18 cellular contexts compared by ENCODE assay signal in the genomic region with DNA sequence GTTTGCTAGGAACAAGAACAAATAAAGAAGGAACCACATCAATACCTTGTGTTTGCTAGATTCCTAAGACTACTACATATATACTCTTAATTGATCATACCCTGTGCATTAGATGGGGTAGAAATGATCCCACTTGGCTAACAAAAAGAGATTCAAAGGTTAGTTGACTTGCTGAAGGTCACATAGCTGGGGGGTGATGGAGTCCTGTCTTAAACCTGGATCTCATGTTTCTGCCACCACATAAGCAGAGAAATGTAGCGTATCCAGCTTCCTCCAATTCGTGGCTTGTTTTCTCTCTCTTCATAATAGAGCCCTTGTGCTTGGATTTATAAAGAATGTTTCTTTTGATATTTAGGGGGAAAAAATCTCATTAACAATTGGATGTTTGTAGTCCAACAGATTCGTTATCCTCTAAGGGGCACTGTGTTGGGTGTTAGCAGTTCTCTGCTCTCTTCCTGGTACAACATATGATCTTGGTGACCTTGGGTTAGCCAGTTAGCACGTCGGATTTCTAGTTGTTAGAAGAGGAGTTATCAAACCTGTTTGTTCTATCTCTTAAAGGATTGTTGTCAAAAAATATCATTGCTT.
"Had no signal": no experiment of that assay in that cellular context is flagged by ENCODE, and none has a peak within 500 bp of the region (broad histone marks: within the 10 kb centered on the region; RNA-seq: fewer than 3 reads in every experiment).

No MANE protein-coding gene starts in this region.

- H3K36me3 ChIP-seq: ascending aorta, prostate gland, sigmoid colon, thoracic aorta had no signal

- H3K27ac Mint-ChIP-seq: activated CD8-positive, alpha-beta T cell treated with anti-CD3 and anti-CD28 coated beads, Interleukin-2, amount 10 ng/mL, durations not matched to agents 7 days and 5 days; natural killer cell had no signal

- H3K27ac ChIP-seq: ascending aorta, coronary artery, prostate gland, sigmoid colon, thoracic aorta, VCaP had no signal

- H3K9me3 ChIP-seq: ascending aorta, mucosa of descending colon, prostate gland, sigmoid colon, thoracic aorta had no signal

- DNase-seq: activated CD4-positive, alpha-beta T cell treated with anti-CD3 and anti-CD28 coated beads for 4 hours; activated CD8-positive, alpha-beta memory T cell treated with anti-CD3 and anti-CD28 coated beads, Interleukin-2, amount 50 U/mL, for 48 hours; activated CD8-positive, alpha-beta T cell treated with anti-CD3 and anti-CD28 coated beads, Interleukin-2, amount 10 ng/mL, durations not matched to agents 7 days and 5 days; activated naive CD4-positive, alpha-beta T cell; effector CD8-positive, alpha-beta T cell; left cardiac atrium; mucosa of descending colon; natural killer cell; occipital lobe; sigmoid colon; stimulated activated CD4-positive, alpha-beta T cell treated with anti-CD3 and anti-CD28 coated beads, Interleukin-12 subunit alpha, Interleukin-12 subunit beta, amount 100 ng/mL, for 4 hours; stimulated activated naive CD4-positive, alpha-beta T cell; T-helper 1 cell had no signal

- H3K27me3 ChIP-seq: ascending aorta, sigmoid colon had no signal

- H3K4me3 ChIP-seq: ascending aorta, coronary artery, mucosa of descending colon, prostate gland, sigmoid colon, thoracic aorta had no signal

- H3K36me3 Mint-ChIP-seq: natural killer cell had no signal

- H3K4me3 Mint-ChIP-seq: activated CD8-positive, alpha-beta T cell treated with anti-CD3 and anti-CD28 coated beads, Interleukin-2, amount 10 ng/mL, durations not matched to agents 7 days and 5 days; natural killer cell had no signal

- H3K9me3 Mint-ChIP-seq: natural killer cell had no signal

- ATAC-seq: activated CD8-positive, alpha-beta T cell treated with anti-CD3 and anti-CD28 coated beads, Interleukin-2, amount 10 ng/mL, durations not matched to agents 7 days and 5 days; left cardiac atrium; mucosa of descending colon; natural killer cell had no signal

- H3K4me1 Mint-ChIP-seq: natural killer cell had no signal
